Comparison of ENCODE assay signal across 1 cellular context in the genomic region with DNA sequence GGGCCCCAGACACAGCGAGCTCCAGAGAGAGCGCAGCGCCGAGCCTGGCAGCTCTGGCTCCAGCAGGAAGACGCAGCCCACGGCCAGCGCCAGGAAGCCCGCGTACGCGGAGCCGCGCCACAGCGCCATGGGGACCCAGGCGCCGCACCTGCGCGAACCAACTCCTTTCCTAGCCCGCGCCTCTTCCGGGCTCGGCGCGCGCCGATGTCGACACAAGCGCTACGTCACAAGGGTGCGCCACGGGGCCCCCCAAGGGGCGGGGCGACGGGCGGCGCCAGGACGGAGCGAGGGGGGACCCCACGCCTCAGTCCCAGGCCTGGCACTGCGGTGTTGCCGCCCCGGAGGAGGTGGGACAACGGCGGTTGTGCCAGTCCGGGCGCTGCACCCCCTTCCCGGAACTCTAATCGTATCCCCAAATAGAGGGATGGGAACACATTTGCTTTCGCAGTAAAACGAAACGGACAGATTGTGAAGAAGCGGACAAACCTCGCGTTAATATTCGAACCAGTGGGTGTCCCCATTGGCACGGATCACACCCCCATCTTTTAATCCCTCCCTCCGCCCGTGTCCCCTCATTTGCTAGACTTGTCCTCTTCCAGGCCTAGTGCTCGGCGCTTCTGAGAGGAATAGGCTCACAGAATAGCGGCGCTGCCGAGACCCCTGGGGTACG.
TF ChIP-seq lines count a peak whose summit lies in the region.

A gene (minus strand): TSS at position 196 of the 670 bp plus-strand sequence. CDS start 67 bp downstream, at position 129.

TF ChIP-seq in HepG2, 621 proteins besides CTCF, POLR2A, EP300 and RAD21 (continued from another document and continues in another):
- TF ChIP-seq PPARG (CRISPR knock-in tag; conservative IDR thresholded peaks at IDR 0.05) (peak; percentile 58), ZBTB3 (CRISPR knock-in tag; IDR thresholded peaks at IDR 0.05; ENCODE audit: borderline replicate concordance, low read depth) (peak; percentile 55; the same call in 1 of the 2 replicates), ZNF382 (CRISPR knock-in tag; IDR thresholded peaks at IDR 0.05; ENCODE audit: borderline replicate concordance) (no peak), NFATC3 (CRISPR knock-in tag; IDR thresholded peaks at IDR 0.05) (no peak), ZNF543 (CRISPR knock-in tag; IDR thresholded peaks at IDR 0.05) (peak; percentile 55; the same call in 1 of the 2 replicates), SP140L (CRISPR knock-in tag; IDR thresholded peaks at IDR 0.05; ENCODE audit: borderline replicate concordance) (no peak; the same call in 1 of the 2 replicates), ZSCAN31 (CRISPR knock-in tag; IDR thresholded peaks at IDR 0.05; ENCODE audit: low read depth) (peak; percentile 83; the same call in 1 of the 2 replicates), ETV6 (CRISPR knock-in tag; conservative IDR thresholded peaks at IDR 0.05) (peak; percentile 38; the same call in 1 of the 2 replicates), GPN1 (CRISPR knock-in tag; IDR thresholded peaks at IDR 0.05; ENCODE audit: borderline replicate concordance) (no peak), RORA (CRISPR knock-in tag; IDR thresholded peaks at IDR 0.05) (no peak), IRX3 (CRISPR knock-in tag; IDR thresholded peaks at IDR 0.05; ENCODE audit: borderline replicate concordance, low read depth) (peak; percentile 78), TCF7 (IDR thresholded peaks at IDR 0.05; ENCODE audit: low read depth) (no peak), PHF5A (CRISPR knock-in tag; IDR thresholded peaks at IDR 0.05; ENCODE audit: low read depth, unreplicated experiment) (peak; percentile 78), ZNF878 (CRISPR knock-in tag; IDR thresholded peaks at IDR 0.05) (peak; percentile 44; the same call in 1 of the 2 replicates), YEATS2 (CRISPR knock-in tag; IDR thresholded peaks at IDR 0.05; ENCODE audit: borderline replicate concordance) (peak; percentile 97), ZNF317 (CRISPR knock-in tag; IDR thresholded peaks at IDR 0.05) (peak; percentile 83), JUN (CRISPR knock-in tag; IDR thresholded peaks at IDR 0.05) (no peak), WIZ (CRISPR knock-in tag; IDR thresholded peaks at IDR 0.05) (no peak), PHF20 (CRISPR knock-in tag; IDR thresholded peaks at IDR 0.05) (peak; percentile 99), ETV5 (CRISPR knock-in tag; IDR thresholded peaks at IDR 0.05; ENCODE audit: borderline replicate concordance) (peak; percentile 82; the same call in 1 of the 2 replicates), PHF8 (CRISPR knock-in tag; IDR thresholded peaks at IDR 0.05) (peak; percentile 94), MBNL3 (CRISPR knock-in tag; conservative IDR thresholded peaks at IDR 0.05) (no peak), MAFF (IDR thresholded peaks at IDR 0.05; ENCODE audit: low read depth, low read length) (no peak), PAX8 (CRISPR knock-in tag; IDR thresholded peaks at IDR 0.05; ENCODE audit: borderline replicate concordance) (no peak; the same call in 1 of the 2 replicates), ZNF563 (CRISPR knock-in tag; IDR thresholded peaks at IDR 0.05) (peak; percentile 78; the same call in 1 of the 2 replicates), EEA1 (CRISPR knock-in tag; IDR thresholded peaks at IDR 0.05; ENCODE audit: borderline replicate concordance) (no peak), ZNF3 (CRISPR knock-in tag; IDR thresholded peaks at IDR 0.05) (no peak), ZNF775 (CRISPR knock-in tag; IDR thresholded peaks at IDR 0.05; ENCODE audit: borderline replicate concordance) (no peak), HOXA5 (CRISPR knock-in tag; IDR thresholded peaks at IDR 0.05) (no peak; the same call in none of the 2 replicates), SP5 (CRISPR knock-in tag; IDR thresholded peaks at IDR 0.05; ENCODE audit: borderline replicate concordance, low read depth) (peak; percentile 84), ZNF562 (CRISPR knock-in tag; IDR thresholded peaks at IDR 0.05; ENCODE audit: borderline replicate concordance) (no peak), ATF1 (CRISPR knock-in tag; IDR thresholded peaks at IDR 0.05) (peak; percentile 99), PITX1 (CRISPR knock-in tag; IDR thresholded peaks at IDR 0.05) (peak; percentile 52), SMAD1 (CRISPR knock-in tag; IDR thresholded peaks at IDR 0.05; ENCODE audit: borderline replicate concordance, low read depth) (no peak), ZNF569 (CRISPR knock-in tag; IDR thresholded peaks at IDR 0.05; ENCODE audit: borderline replicate concordance) (0 out of 2 replicates have a peak, but pooled peaks have one; percentile 40), REL (CRISPR knock-in tag; conservative IDR thresholded peaks at IDR 0.05) (peak; percentile 83), SAFB2 (CRISPR knock-in tag; IDR thresholded peaks at IDR 0.05; ENCODE audit: borderline replicate concordance, low read depth) (peak; percentile 82; the same call in 1 of the 2 replicates), ZNF44 (CRISPR knock-in tag; IDR thresholded peaks at IDR 0.05) (peak; percentile 73; the same call in 1 of the 2 replicates), SMAD9 (CRISPR knock-in tag; IDR thresholded peaks at IDR 0.05) (no peak)
- TF ChIP-seq, protein P1, sequence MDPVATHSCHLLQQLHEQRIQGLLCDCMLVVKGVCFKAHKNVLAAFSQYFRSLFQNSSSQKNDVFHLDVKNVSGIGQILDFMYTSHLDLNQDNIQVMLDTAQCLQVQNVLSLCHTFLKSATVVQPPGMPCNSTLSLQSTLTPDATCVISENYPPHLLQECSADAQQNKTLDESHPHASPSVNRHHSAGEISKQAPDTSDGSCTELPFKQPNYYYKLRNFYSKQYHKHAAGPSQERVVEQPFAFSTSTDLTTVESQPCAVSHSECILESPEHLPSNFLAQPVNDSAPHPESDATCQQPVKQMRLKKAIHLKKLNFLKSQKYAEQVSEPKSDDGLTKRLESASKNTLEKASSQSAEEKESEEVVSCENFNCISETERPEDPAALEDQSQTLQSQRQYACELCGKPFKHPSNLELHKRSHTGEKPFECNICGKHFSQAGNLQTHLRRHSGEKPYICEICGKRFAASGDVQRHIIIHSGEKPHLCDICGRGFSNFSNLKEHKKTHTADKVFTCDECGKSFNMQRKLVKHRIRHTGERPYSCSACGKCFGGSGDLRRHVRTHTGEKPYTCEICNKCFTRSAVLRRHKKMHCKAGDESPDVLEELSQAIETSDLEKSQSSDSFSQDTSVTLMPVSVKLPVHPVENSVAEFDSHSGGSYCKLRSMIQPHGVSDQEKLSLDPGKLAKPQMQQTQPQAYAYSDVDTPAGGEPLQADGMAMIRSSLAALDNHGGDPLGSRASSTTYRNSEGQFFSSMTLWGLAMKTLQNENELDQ (CRISPR knock-in tag; IDR thresholded peaks at IDR 0.05; ENCODE audit: borderline replicate concordance): no peak
- TF ChIP-seq, protein P2, sequence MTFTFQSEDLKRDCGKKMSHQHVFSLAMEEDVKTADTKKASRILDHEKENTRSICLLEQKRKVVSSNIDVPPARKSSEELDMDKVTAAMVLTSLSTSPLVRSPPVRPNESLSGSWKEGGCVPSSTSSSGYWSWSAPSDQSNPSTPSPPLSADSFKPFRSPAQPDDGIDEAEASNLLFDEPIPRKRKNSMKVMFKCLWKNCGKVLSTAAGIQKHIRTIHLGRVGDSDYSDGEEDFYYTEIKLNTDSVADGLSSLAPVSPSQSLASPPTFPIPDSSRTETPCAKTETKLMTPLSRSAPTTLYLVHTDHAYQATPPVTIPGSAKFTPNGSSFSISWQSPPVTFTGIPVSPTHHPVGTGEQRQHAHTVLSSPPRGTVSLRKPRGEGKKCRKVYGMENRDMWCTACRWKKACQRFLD (CRISPR knock-in tag; IDR thresholded peaks at IDR 0.05; ENCODE audit: borderline replicate concordance): 0 out of 2 replicates have a peak, but pooled peaks have one; percentile 51
- TF ChIP-seq, protein P3, sequence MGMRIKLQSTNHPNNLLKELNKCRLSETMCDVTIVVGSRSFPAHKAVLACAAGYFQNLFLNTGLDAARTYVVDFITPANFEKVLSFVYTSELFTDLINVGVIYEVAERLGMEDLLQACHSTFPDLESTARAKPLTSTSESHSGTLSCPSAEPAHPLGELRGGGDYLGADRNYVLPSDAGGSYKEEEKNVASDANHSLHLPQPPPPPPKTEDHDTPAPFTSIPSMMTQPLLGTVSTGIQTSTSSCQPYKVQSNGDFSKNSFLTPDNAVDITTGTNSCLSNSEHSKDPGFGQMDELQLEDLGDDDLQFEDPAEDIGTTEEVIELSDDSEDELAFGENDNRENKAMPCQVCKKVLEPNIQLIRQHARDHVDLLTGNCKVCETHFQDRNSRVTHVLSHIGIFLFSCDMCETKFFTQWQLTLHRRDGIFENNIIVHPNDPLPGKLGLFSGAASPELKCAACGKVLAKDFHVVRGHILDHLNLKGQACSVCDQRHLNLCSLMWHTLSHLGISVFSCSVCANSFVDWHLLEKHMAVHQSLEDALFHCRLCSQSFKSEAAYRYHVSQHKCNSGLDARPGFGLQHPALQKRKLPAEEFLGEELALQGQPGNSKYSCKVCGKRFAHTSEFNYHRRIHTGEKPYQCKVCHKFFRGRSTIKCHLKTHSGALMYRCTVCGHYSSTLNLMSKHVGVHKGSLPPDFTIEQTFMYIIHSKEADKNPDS (CRISPR knock-in tag; IDR thresholded peaks at IDR 0.05): peak; percentile 68; the same call in 1 of the 2 replicates
- TF ChIP-seq, protein P4, sequence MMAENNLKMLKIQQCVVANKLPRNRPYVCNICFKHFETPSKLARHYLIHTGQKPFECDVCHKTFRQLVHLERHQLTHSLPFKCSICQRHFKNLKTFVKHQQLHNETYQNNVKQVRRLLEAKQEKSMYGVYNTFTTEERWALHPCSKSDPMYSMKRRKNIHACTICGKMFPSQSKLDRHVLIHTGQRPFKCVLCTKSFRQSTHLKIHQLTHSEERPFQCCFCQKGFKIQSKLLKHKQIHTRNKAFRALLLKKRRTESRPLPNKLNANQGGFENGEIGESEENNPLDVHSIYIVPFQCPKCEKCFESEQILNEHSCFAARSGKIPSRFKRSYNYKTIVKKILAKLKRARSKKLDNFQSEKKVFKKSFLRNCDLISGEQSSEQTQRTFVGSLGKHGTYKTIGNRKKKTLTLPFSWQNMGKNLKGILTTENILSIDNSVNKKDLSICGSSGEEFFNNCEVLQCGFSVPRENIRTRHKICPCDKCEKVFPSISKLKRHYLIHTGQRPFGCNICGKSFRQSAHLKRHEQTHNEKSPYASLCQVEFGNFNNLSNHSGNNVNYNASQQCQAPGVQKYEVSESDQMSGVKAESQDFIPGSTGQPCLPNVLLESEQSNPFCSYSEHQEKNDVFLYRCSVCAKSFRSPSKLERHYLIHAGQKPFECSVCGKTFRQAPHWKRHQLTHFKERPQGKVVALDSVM (CRISPR knock-in tag; IDR thresholded peaks at IDR 0.05): peak; percentile 74
- TF ChIP-seq, protein P5, sequence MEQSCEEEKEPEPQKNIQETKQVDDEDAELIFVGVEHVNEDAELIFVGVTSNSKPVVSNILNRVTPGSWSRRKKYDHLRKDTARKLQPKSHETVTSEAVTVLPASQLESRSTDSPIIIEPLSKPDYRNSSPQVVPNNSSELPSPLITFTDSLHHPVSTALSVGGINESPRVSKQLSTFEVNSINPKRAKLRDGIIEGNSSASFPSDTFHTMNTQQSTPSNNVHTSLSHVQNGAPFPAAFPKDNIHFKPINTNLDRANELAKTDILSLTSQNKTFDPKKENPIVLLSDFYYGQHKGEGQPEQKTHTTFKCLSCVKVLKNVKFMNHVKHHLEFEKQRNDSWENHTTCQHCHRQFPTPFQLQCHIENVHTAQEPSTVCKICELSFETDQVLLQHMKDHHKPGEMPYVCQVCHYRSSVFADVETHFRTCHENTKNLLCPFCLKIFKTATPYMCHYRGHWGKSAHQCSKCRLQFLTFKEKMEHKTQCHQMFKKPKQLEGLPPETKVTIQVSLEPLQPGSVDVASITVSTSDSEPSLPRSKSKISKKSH (CRISPR knock-in tag; IDR thresholded peaks at IDR 0.05; ENCODE audit: borderline replicate concordance): no peak; the same call in none of the 2 replicates
- TF ChIP-seq, protein P6, sequence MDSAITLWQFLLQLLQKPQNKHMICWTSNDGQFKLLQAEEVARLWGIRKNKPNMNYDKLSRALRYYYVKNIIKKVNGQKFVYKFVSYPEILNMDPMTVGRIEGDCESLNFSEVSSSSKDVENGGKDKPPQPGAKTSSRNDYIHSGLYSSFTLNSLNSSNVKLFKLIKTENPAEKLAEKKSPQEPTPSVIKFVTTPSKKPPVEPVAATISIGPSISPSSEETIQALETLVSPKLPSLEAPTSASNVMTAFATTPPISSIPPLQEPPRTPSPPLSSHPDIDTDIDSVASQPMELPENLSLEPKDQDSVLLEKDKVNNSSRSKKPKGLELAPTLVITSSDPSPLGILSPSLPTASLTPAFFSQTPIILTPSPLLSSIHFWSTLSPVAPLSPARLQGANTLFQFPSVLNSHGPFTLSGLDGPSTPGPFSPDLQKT (CRISPR knock-in tag; IDR thresholded peaks at IDR 0.05; ENCODE audit: borderline replicate concordance): no peak
- TF ChIP-seq, protein P7, sequence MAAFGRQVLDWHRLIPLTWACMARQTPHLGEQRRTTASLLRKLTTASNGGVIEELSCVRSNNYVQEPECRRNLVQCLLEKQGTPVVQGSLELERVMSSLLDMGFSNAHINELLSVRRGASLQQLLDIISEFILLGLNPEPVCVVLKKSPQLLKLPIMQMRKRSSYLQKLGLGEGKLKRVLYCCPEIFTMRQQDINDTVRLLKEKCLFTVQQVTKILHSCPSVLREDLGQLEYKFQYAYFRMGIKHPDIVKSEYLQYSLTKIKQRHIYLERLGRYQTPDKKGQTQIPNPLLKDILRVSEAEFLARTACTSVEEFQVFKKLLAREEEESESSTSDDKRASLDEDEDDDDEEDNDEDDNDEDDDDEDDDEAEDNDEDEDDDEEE (CRISPR knock-in tag; IDR thresholded peaks at IDR 0.05): no peak; the same call in none of the 2 replicates
- TF ChIP-seq, protein P8, sequence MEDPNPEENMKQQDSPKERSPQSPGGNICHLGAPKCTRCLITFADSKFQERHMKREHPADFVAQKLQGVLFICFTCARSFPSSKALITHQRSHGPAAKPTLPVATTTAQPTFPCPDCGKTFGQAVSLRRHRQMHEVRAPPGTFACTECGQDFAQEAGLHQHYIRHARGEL (CRISPR knock-in tag; IDR thresholded peaks at IDR 0.05): 0 out of 2 replicates have a peak, but pooled peaks have one; percentile 80
- TF ChIP-seq, protein P9, sequence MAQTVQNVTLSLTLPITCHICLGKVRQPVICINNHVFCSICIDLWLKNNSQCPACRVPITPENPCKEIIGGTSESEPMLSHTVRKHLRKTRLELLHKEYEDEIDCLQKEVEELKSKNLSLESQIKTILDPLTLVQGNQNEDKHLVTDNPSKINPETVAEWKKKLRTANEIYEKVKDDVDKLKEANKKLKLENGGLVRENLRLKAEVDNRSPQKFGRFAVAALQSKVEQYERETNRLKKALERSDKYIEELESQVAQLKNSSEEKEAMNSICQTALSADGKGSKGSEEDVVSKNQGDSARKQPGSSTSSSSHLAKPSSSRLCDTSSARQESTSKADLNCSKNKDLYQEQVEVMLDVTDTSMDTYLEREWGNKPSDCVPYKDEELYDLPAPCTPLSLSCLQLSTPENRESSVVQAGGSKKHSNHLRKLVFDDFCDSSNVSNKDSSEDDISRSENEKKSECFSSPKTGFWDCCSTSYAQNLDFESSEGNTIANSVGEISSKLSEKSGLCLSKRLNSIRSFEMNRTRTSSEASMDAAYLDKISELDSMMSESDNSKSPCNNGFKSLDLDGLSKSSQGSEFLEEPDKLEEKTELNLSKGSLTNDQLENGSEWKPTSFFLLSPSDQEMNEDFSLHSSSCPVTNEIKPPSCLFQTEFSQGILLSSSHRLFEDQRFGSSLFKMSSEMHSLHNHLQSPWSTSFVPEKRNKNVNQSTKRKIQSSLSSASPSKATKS (CRISPR knock-in tag; IDR thresholded peaks at IDR 0.05): peak; percentile 25; the same call in 1 of the 2 replicates
